ENCODE assay signal across 8 cellular contexts in genomic region chr6:131949909-131950766, GRCh38. TPM values are rescaled to one million over a fixed set of nuclear protein-coding genes. Genes with fewer than 3 reads are reported as not detected.
DNase-seq lines count a peak whose midpoint lies in the region; ATAC-seq and TF ChIP-seq lines count a peak whose summit lies in the region.

No MANE protein-coding gene starts in this region.

- peak overlapping the region; percentile 74 to 89 (median 85) for H3K4me3 Mint-ChIP-seq in naive thymus-derived CD8-positive, alpha-beta T cell

- peak; percentile 25 to 31 for ATAC-seq in naive thymus-derived CD8-positive, alpha-beta T cell
- ATAC-seq in HG03442 (IDR thresholded peaks at IDR 0.05; ENCODE audit: unreplicated experiment) = no peak

- peak; percentile 79 for DNase-seq in AG04449 (ENCODE audit: low read depth, low spot score)
- peak; percentile 15 for DNase-seq in NCI-H2029 treated with DMSO at 0.1 percent for 48 hours (lab: John Stamatoyannopoulos, UW)
- DNase-seq in activated T-cell treated with anti-CD3 and anti-CD28 coated beads, Interleukin-2, amount 50 U/mL, for 48 hours = peak; percentile 39 to 43
- DNase-seq in fibroblast of villous mesenchyme (ENCODE audit: low read depth) = peak; percentile 94
- peak in 2 of 10 donors; percentile 1 to 19 for DNase-seq in naive thymus-derived CD8-positive, alpha-beta T cell
- no peak for DNase-seq in vagina (ENCODE audit: extremely low spot score in 2 of 2)

- peak; percentile 51 for TF ChIP-seq CTCF in AG04449 (IDR thresholded peaks at IDR 0.05; ENCODE audit: insufficient read depth, low read length, missing control alignments)
- peak; percentile 20; the same call in 1 of the 2 replicates for TF ChIP-seq CTCF in GM12875 (IDR thresholded peaks at IDR 0.05; ENCODE audit: borderline replicate concordance, insufficient read depth, low read depth, low read length)
- peak; percentile 54 for TF ChIP-seq CTCF in fibroblast of villous mesenchyme (IDR thresholded peaks at IDR 0.05; ENCODE audit: insufficient read depth, low read depth, low read length)
- peak in 2 of 3 experiments; percentile 40 to 44 for TF ChIP-seq CTCF in vagina (IDR thresholded peaks at IDR 0.05)

- intact Hi-C loops in vagina (cut with DNase I) = loop anchor here (10.0 kb wide), 2 partner anchors 865 to 1945 kb away; partner anchors contain the start of gene RPS12

- peaks cover 21% of the 10 kb centered on the region for H3K4me1 ChIP-seq in vagina

- H3K4me3 ChIP-seq in AG04449 (ENCODE audit: low read depth, low read length) (peak overlapping the region; percentile 97), GM12875 (ENCODE audit: low read depth, low read length) (no peak overlapping the region), fibroblast of villous mesenchyme (ENCODE audit: low read depth, low read length) (peak overlapping the region; percentile 78), vagina (peak overlapping the region; percentile 63 to 94)

- POLR2A ChIA-PET in AG04449 (lab: Yijun Ruan, JAX) = interaction anchor here (0.6 to 6.2 kb wide), 29 partner anchors 10 to 318 kb away, joined by 3 to 105 read pairs (median 10); no protein-coding TSS in a partner anchor
- POLR2A ChIA-PET in naive thymus-derived CD8-positive, alpha-beta T cell (lab: Charles Lee) = no interaction called here

- CTCF ChIA-PET in AG04449 (lab: Yijun Ruan, JAX) = interaction anchor here (0.8 to 3.9 kb wide), 12 partner anchors 13 to 348 kb away, joined by 3 to 24 read pairs (median 4); no protein-coding TSS in a partner anchor

- no peak for TF ChIP-seq POLR2A in vagina (IDR thresholded peaks at IDR 0.05)

- no peak overlapping the region for H3K27ac Mint-ChIP-seq in naive thymus-derived CD8-positive, alpha-beta T cell

- H3K36me3 Mint-ChIP-seq in naive thymus-derived CD8-positive, alpha-beta T cell = peaks cover 0 to 2% (median 2%) of the 10 kb centered on the region in 3 donors

- H3K36me3 ChIP-seq in vagina = no peaks in the 10 kb centered on the region

- peaks cover 43 to 96% (median 69%) of the 10 kb centered on the region in 5 donors for H3K27me3 Mint-ChIP-seq in naive thymus-derived CD8-positive, alpha-beta T cell

- H3K4me1 Mint-ChIP-seq in naive thymus-derived CD8-positive, alpha-beta T cell = peaks cover 7 to 14% (median 10%) of the 10 kb centered on the region in 4 donors

- peak overlapping the region; percentile 92 for H3K27ac ChIP-seq in vagina

- no peaks in the 10 kb centered on the region for H3K9me3 Mint-ChIP-seq in naive thymus-derived CD8-positive, alpha-beta T cell

- no peaks in the 10 kb centered on the region for H3K9me3 ChIP-seq in vagina

- no peaks in the 10 kb centered on the region for H3K27me3 ChIP-seq in vagina

RNA-seq across cellular contexts. Expression of gene CCN2, which starts 1.0 kb away (rescaled TPM):
- total RNA-seq in fibroblast of villous mesenchyme = 177 and 217 TPM in 2 replicates
- total RNA-seq in naive thymus-derived CD8-positive, alpha-beta T cell = under 1 TPM in 1 of 2 experiments, not detected in 1; 0.41 TPM
- polyA plus RNA-seq in naive thymus-derived CD8-positive, alpha-beta T cell = not detected
- total RNA-seq in vagina = 118 TPM

Comparison
In these comparisons a context has a peak if more than half of its experiments do, and no peak if none do; other contexts are left out.
1. DNase-seq: peak in AG04449 (single experiment), NCI-H2029 treated with DMSO at 0.1 percent for 48 hours (single experiment), activated T-cell treated with anti-CD3 and anti-CD28 coated beads, Interleukin-2, amount 50 U/mL, for 48 hours (2 of 2) and fibroblast of villous mesenchyme (single experiment); none in vagina (0 of 2).
2. RNA of gene CCN2, which starts 1.0 kb away (total RNA-seq): 177 to 217 TPM in fibroblast of villous mesenchyme and 118 TPM in vagina (single experiment); 0.41 TPM in naive thymus-derived CD8-positive, alpha-beta T cell; every median in the first group is over 10 times any median in the second.
3. Peak in every context shown above with its lines, with median percentiles within 50 percentile points of each other: CTCF ChIP-seq.